Comparison of ENCODE assay signal across 29 cellular contexts in the genomic region with DNA sequence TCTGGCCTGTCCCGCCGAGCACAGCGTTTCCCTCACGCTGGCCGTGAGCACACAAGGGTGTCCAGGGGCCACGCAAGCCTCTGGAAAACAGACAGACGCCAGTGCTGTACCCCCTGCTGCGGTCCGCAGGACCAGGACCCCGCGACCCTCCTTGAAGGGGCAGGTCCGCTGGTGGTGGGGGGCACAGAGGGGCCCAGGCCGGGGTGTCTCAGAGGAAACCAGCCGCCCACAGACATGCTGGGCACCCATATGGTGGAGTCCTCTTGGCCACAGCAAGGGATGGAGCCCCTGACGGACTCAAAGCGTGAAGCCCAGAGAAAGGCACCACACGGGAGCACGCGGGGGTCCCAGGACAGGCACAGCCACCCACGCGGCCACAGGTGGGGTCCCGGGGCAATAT.
"Had no signal": no experiment of that assay in that cellular context is flagged by ENCODE, and none has a peak within 500 bp of the region (broad histone marks: within the 10 kb centered on the region; RNA-seq: fewer than 3 reads in every experiment).

No MANE protein-coding gene starts in this region.

- ATAC-seq: foreskin keratinocyte; gastroesophageal sphincter; heart left ventricle; left lobe of liver; mucosa of descending colon; natural killer cell treated with Interleukin-12 subunit alpha and Interleukin-12 subunit beta and Interleukin-15 and Interleukin-18, amount 100 ng/mL, for 72 hours; sciatic nerve; stimulated activated effector memory CD8-positive, alpha-beta T cell treated with anti-CD3 and anti-CD28 coated beads, Interleukin-12 subunit alpha, Interleukin-12 subunit beta, amount 100 ng/mL, for 72 hours had no signal

- H3K4me3 Mint-ChIP-seq: immature natural killer cell; mesothelial cell of epicardium; naive B cell; natural killer cell treated with Interleukin-12 subunit alpha and Interleukin-12 subunit beta and Interleukin-15 and Interleukin-18, amount 100 ng/mL, for 72 hours; stimulated activated effector memory CD8-positive, alpha-beta T cell treated with anti-CD3 and anti-CD28 coated beads, Interleukin-12 subunit alpha, Interleukin-12 subunit beta, amount 100 ng/mL, for 72 hours had no signal

- H3K36me3 ChIP-seq: colonic mucosa, esophagus muscularis mucosa, gastroesophageal sphincter, heart left ventricle, ovary, stomach, thyroid gland, vagina had no signal

- H3K27ac Mint-ChIP-seq: immature natural killer cell; mesothelial cell of epicardium; naive B cell; natural killer cell treated with Interleukin-12 subunit alpha and Interleukin-12 subunit beta and Interleukin-15 and Interleukin-18, amount 100 ng/mL, for 72 hours; progenitor cell of endocrine pancreas; stimulated activated effector memory CD8-positive, alpha-beta T cell treated with anti-CD3 and anti-CD28 coated beads, Interleukin-12 subunit alpha, Interleukin-12 subunit beta, amount 100 ng/mL, for 72 hours had no signal

- H3K4me3 ChIP-seq: colonic mucosa, esophagus muscularis mucosa, gastroesophageal sphincter, heart left ventricle, lung, mucosa of descending colon, ovary, stomach, thyroid gland, vagina had no signal

- H3K9me3 Mint-ChIP-seq: immature natural killer cell; natural killer cell treated with Interleukin-12 subunit alpha and Interleukin-12 subunit beta and Interleukin-15 and Interleukin-18, amount 100 ng/mL, for 72 hours; stimulated activated effector memory CD8-positive, alpha-beta T cell treated with anti-CD3 and anti-CD28 coated beads, Interleukin-12 subunit alpha, Interleukin-12 subunit beta, amount 100 ng/mL, for 72 hours had no signal

- H3K27ac ChIP-seq: colonic mucosa, esophagus muscularis mucosa, foreskin keratinocyte, gastroesophageal sphincter, heart left ventricle, ovary, stomach, thyroid gland, vagina had no signal

- H3K9me3 ChIP-seq: colonic mucosa, esophagus muscularis mucosa, gastroesophageal sphincter, heart left ventricle, mucosa of descending colon, ovary, stomach, thyroid gland, vagina had no signal

- DNase-seq: colonic mucosa; dermis blood vessel endothelial cell; effector memory CD4-positive, alpha-beta T cell; foreskin keratinocyte; hypothalamus; immature natural killer cell; islet precursor cell; mesenchymal stem cell; mucosa of descending colon; naive B cell; occipital lobe; stimulated activated CD4-positive, alpha-beta T cell treated with anti-CD3 and anti-CD28 coated beads, Interleukin-2, amount 100 ng/mL, for 24 hours; stimulated activated CD4-positive, alpha-beta T cell treated with anti-CD3 and anti-CD28 coated beads, Interleukin-4, amount 100 ng/mL, for 24 hours; stimulated activated naive CD4-positive, alpha-beta T cell treated with Interleukin-2 at 50 U/mL for 16 hours; stomach; thyroid gland; trophoblast cell had no signal

- H3K36me3 Mint-ChIP-seq: immature natural killer cell; mesothelial cell of epicardium; naive B cell; natural killer cell treated with Interleukin-12 subunit alpha and Interleukin-12 subunit beta and Interleukin-15 and Interleukin-18, amount 100 ng/mL, for 72 hours; stimulated activated effector memory CD8-positive, alpha-beta T cell treated with anti-CD3 and anti-CD28 coated beads, Interleukin-12 subunit alpha, Interleukin-12 subunit beta, amount 100 ng/mL, for 72 hours had no signal

- H3K27me3 ChIP-seq: heart left ventricle, ovary, thyroid gland, vagina had no signal
